1 cellular context compared by ENCODE assay signal in genomic region chr11:75815345-75815983, GRCh38.
TF ChIP-seq lines count a peak whose summit lies in the region.

No MANE protein-coding gene starts in this region.

TF ChIP-seq in K562, 482 proteins besides CTCF, POLR2A, EP300 and RAD21 (continued from another document and continues in another):
- no peak for TF ChIP-seq BCLAF1 (IDR thresholded peaks at IDR 0.05; ENCODE audit: borderline replicate concordance in 1 of 2, control insufficient read depth in 1 of 2, low read depth in 2 of 2, low read length in 1 of 2)
- no peak for TF ChIP-seq HMGXB4 (CRISPR knock-in tag; IDR thresholded peaks at IDR 0.05)
- no peak for TF ChIP-seq IRF1 (CRISPR knock-in tag; IDR thresholded peaks at IDR 0.05; ENCODE audit: borderline replicate concordance)
- TF ChIP-seq VEZF1 (CRISPR knock-in tag; IDR thresholded peaks at IDR 0.05): peak; percentile 17; the same call in 1 of the 2 replicates
- TF ChIP-seq ZNF318 (IDR thresholded peaks at IDR 0.05; ENCODE audit: borderline replicate concordance in 1 of 2, low read depth in 1 of 2): no peak
- TF ChIP-seq TSC22D4 (tag; IDR thresholded peaks at IDR 0.05): no peak
- no peak for TF ChIP-seq ZFP1 (CRISPR knock-in tag; IDR thresholded peaks at IDR 0.05)
- TF ChIP-seq ZNF121 (CRISPR knock-in tag; conservative IDR thresholded peaks at IDR 0.05): no peak
- no peak for TF ChIP-seq HSF4 (CRISPR knock-in tag; IDR thresholded peaks at IDR 0.05; ENCODE audit: borderline replicate concordance)
- TF ChIP-seq ZNF589 (CRISPR knock-in tag; IDR thresholded peaks at IDR 0.05; ENCODE audit: low read depth): no peak
- TF ChIP-seq MED1 (CRISPR knock-in tag; IDR thresholded peaks at IDR 0.05; ENCODE audit: borderline replicate concordance): no peak
- no peak for TF ChIP-seq HDAC6 (IDR thresholded peaks at IDR 0.05; ENCODE audit: low read depth, low read length)
- TF ChIP-seq XRCC4 (IDR thresholded peaks at IDR 0.05; ENCODE audit: extremely low read depth, insufficient read depth, insufficient read length): no peak
- TF ChIP-seq RAD51 (IDR thresholded peaks at IDR 0.05; ENCODE audit: borderline replicate concordance, low read depth): no peak
- no peak for TF ChIP-seq NR4A1 (CRISPR knock-in tag; IDR thresholded peaks at IDR 0.05)
- TF ChIP-seq NR4A1 (tag; IDR thresholded peaks at IDR 0.05): no peak
- no peak for TF ChIP-seq MTA3 (IDR thresholded peaks at IDR 0.05; ENCODE audit: borderline replicate concordance)
- peak; percentile 78 for TF ChIP-seq RBFOX2 (IDR thresholded peaks at IDR 0.05; ENCODE audit: low read depth, low read length)
- no peak for TF ChIP-seq BMI1 (IDR thresholded peaks at IDR 0.05; ENCODE audit: low read length)
- peak in 1 of 2 experiments; percentile 41; a peak in 1 of 4 replicates for TF ChIP-seq SIN3A (IDR thresholded peaks at IDR 0.05; ENCODE audit: borderline replicate concordance in 2 of 2, control insufficient read depth in 1 of 2, low read depth in 2 of 2, low read length in 2 of 2)
- no peak for TF ChIP-seq FOXO4 (CRISPR knock-in tag; IDR thresholded peaks at IDR 0.05)
- TF ChIP-seq RBM14 (IDR thresholded peaks at IDR 0.05; ENCODE audit: borderline replicate concordance, insufficient read depth, low read depth, low read length): 0 out of 2 replicates have a peak, but pooled peaks have one; percentile 66
- no peak for TF ChIP-seq HES1 (IDR thresholded peaks at IDR 0.05; ENCODE audit: low read depth)
- TF ChIP-seq SIN3B (IDR thresholded peaks at IDR 0.05; ENCODE audit: low read depth): peak; percentile 51; the same call in 1 of the 2 replicates
- no peak for TF ChIP-seq TAL1 (IDR thresholded peaks at IDR 0.05)
- TF ChIP-seq ZBTB43 (CRISPR knock-in tag; IDR thresholded peaks at IDR 0.05): no peak
- no peak for TF ChIP-seq SRSF1 (IDR thresholded peaks at IDR 0.05; ENCODE audit: low read depth, low read length)
- no peak for TF ChIP-seq SMAD2 (IDR thresholded peaks at IDR 0.05; ENCODE audit: low read depth, low read length)
- peak; percentile 21; the same call in 1 of the 2 replicates for TF ChIP-seq PHF8 (IDR thresholded peaks at IDR 0.05; ENCODE audit: borderline replicate concordance, low read length)
- no peak for TF ChIP-seq BHLHE40 (IDR thresholded peaks at IDR 0.05; ENCODE audit: low read length)
- no peak; a peak in 2 of 4 replicates for TF ChIP-seq UBTF (IDR thresholded peaks at IDR 0.05; ENCODE audit: borderline replicate concordance in 1 of 2, low read depth in 2 of 2, low read length in 2 of 2)
- TF ChIP-seq ZNF197 (CRISPR knock-in tag; IDR thresholded peaks at IDR 0.05; ENCODE audit: low read depth): no peak
- TF ChIP-seq STAG1 (CRISPR knock-in tag; IDR thresholded peaks at IDR 0.05; ENCODE audit: borderline replicate concordance): no peak
- TF ChIP-seq NCOA1 (IDR thresholded peaks at IDR 0.05; ENCODE audit: low read depth): no peak
- no peak for TF ChIP-seq ZNF644 (tag; IDR thresholded peaks at IDR 0.05; ENCODE audit: low read depth)
- no peak; the same call in 1 of the 2 replicates for TF ChIP-seq CREB1 (IDR thresholded peaks at IDR 0.05)
- no peak; the same call in 1 of the 2 replicates for TF ChIP-seq CREB1 (CRISPR knock-in tag; IDR thresholded peaks at IDR 0.05)
- TF ChIP-seq NFIC (IDR thresholded peaks at IDR 0.05): 0 out of 2 replicates have a peak, but pooled peaks have one; percentile 24
- TF ChIP-seq ADNP (tag; IDR thresholded peaks at IDR 0.05): no peak
- no peak for TF ChIP-seq ZNF384 (IDR thresholded peaks at IDR 0.05; ENCODE audit: low read depth, low read length)
